In the genomic region with DNA sequence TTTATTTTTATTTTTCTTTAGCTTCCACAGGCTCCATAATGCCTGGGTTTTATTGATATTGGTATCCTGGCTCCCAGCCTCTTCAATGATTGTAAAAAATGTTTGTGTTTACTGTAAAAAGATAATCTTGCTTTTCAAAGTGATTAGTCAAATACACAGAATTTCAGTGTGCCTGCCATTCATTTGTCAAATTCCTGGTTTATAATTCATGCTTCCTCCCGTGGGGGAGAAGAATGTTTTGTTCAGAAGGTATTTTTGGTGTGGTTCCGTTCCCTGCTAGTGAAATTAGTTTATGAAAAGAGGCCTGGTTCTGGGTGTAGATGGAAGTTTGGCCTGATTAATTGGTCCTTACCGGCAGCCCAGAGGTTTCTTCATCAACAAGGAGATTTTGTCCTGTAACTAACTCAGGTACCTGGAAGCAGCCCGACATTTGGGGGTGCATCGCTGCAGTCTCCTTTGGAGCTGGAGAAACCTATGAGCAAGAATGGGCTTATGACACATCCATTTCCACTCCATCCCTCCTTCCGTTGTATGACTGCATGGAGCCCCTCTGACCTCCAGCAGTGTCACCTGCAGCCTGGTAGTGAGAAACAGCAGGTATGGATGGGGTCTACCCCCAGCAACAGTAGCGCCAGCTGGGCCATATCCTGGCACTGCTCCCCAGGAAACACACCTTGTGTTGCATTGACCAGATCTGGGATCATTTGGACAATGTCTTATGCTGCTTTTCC, we compare ENCODE assay signal across 10 cellular contexts.
A peak's percentile ranks its signal among the peaks of the same experiment; 100 is the strongest.
DNase-seq lines count a peak whose midpoint lies in the region; ATAC-seq and TF ChIP-seq lines count a peak whose summit lies in the region.
"Had no signal": no experiment of that assay in that cellular context is flagged by ENCODE, and none has a peak within 500 bp of the region (broad histone marks: within the 10 kb centered on the region; RNA-seq: fewer than 3 reads in every experiment).

No MANE protein-coding gene starts in this region.

- H3K27me3 Mint-ChIP-seq in WTC11 (ENCODE audit: low read depth) = no peaks in the 10 kb centered on the region
- H3K27me3 Mint-ChIP-seq: activated naive CD8-positive, alpha-beta T cell treated with anti-CD3 and anti-CD28 coated beads for 36 hours had no signal

- POLR2A ChIA-PET in WTC11 (lab: Charles Lee) = no interaction called here

- peak overlapping the region; percentile 42; the same call in 1 of the 2 replicates for H3K27ac Mint-ChIP-seq in WTC11
- H3K27ac Mint-ChIP-seq: activated naive CD8-positive, alpha-beta T cell treated with anti-CD3 and anti-CD28 coated beads for 36 hours had no signal

- no peaks in the 10 kb centered on the region for H4K20me1 ChIP-seq in GM23248 (ENCODE audit: insufficient read depth)

- peaks cover 94% of the 10 kb centered on the region for H3K79me2 ChIP-seq in GM23248 (ENCODE audit: insufficient read depth)

- in situ Hi-C loops in GM23248 (cut with MboI) = no loop called here

- ATAC-seq in WTC11 (no peak), GM21737 (IDR thresholded peaks at IDR 0.05; ENCODE audit: unreplicated experiment) (no peak)

- H3K4me1 ChIP-seq in GM23248 (ENCODE audit: insufficient read depth) = peaks cover 40% of the 10 kb centered on the region
- H3K4me1 ChIP-seq: colonic mucosa had no signal

- TF ChIP-seq CTCF in WTC11 (IDR thresholded peaks at IDR 0.05) = no peak

- H3K9me2 ChIP-seq in GM23248 (ENCODE audit: insufficient read depth) = no peaks in the 10 kb centered on the region

- no peak overlapping the region for H3K9ac ChIP-seq in GM23248

- H3K4me3 ChIP-seq in GM23248 = no peak overlapping the region
- H3K4me3 ChIP-seq: colonic mucosa had no signal

- no peaks in the 10 kb centered on the region for H3K27me3 ChIP-seq in GM23248 (replicated peaks; ENCODE audit: insufficient read depth)
- H3K27me3 ChIP-seq: colonic mucosa had no signal

- no peaks in the 10 kb centered on the region for H3K9me3 ChIP-seq in GM23248 (ENCODE audit: low read depth)
- H3K9me3 ChIP-seq: colonic mucosa had no signal

- no peak overlapping the region for H2AFZ ChIP-seq in GM23248

- peaks cover 12% of the 10 kb centered on the region for H3K36me3 ChIP-seq in GM23248 (ENCODE audit: low read depth)
- H3K36me3 ChIP-seq: colonic mucosa had no signal

- peak; percentile 23 for DNase-seq in GM23248
- DNase-seq in WTC11 (ENCODE audit: low spot score) = no peak
- DNase-seq in hepatic stellate cell (ENCODE audit: low spot score) = peak; percentile 41
- DNase-seq in substantia nigra (lab: John Stamatoyannopoulos, UW) = no peak
- DNase-seq in middle frontal gyrus (ENCODE audit: extremely low spot score, low spot score) = no peak
- DNase-seq in NCI-H748 (lab: John Stamatoyannopoulos, UW; ENCODE audit: unreplicated experiment) = no peak
- DNase-seq: activated naive CD8-positive, alpha-beta T cell treated with anti-CD3 and anti-CD28 coated beads for 36 hours; colonic mucosa; stimulated activated naive CD4-positive, alpha-beta T cell had no signal

- H3K27ac ChIP-seq in GM23248 = no peak overlapping the region
- H3K27ac ChIP-seq in substantia nigra (ENCODE audit: low read depth, low read length, poor library complexity, severe bottlenecking) = peak overlapping the region; percentile 21
- H3K27ac ChIP-seq: colonic mucosa had no signal

- H3K4me2 ChIP-seq in GM23248 (ENCODE audit: unreplicated experiment) = peak overlapping the region; percentile 43

- peaks cover 22% of the 10 kb centered on the region for H3K36me3 Mint-ChIP-seq in WTC11

- H3F3A ChIP-seq in GM23248 (ENCODE audit: insufficient read depth) = peaks cover 26% of the 10 kb centered on the region

- no peaks in the 10 kb centered on the region for H3K9me3 Mint-ChIP-seq in WTC11
- H3K9me3 Mint-ChIP-seq: activated naive CD8-positive, alpha-beta T cell treated with anti-CD3 and anti-CD28 coated beads for 36 hours had no signal

- peaks cover 29% of the 10 kb centered on the region for H3K4me1 Mint-ChIP-seq in WTC11

- CTCF ChIA-PET in WTC11 (lab: Charles Lee) = interaction anchor here (0.8 to 2.7 kb wide), 7 partner anchors 24 to 387 kb away, joined by 3 to 12 read pairs (median 4); no protein-coding TSS in a partner anchor

- no peak overlapping the region for H3K4me3 Mint-ChIP-seq in WTC11
- H3K4me3 Mint-ChIP-seq: activated naive CD8-positive, alpha-beta T cell treated with anti-CD3 and anti-CD28 coated beads for 36 hours had no signal

- 75% methylated on average over 7 of the region's 7 CpGs for WGBS in GM23248 (ENCODE audit: low coverage in 1 of 2, low lambda C conversion rate in 2 of 2, missing lambda C conversion rate in 2 of 2), 2 experiments

TF ChIP-seq in WTC11, 78 proteins besides CTCF, POLR2A, EP300 and RAD21:
- TF ChIP-seq ZNF416 (CRISPR knock-in tag; IDR thresholded peaks at IDR 0.05) (no peak), ETV6 (CRISPR knock-in tag; IDR thresholded peaks at IDR 0.05) (no peak), ESRRA (CRISPR knock-in tag; IDR thresholded peaks at IDR 0.05; ENCODE audit: borderline replicate concordance) (no peak), CREB1 (CRISPR knock-in tag; IDR thresholded peaks at IDR 0.05) (no peak), ELF4 (CRISPR knock-in tag; IDR thresholded peaks at IDR 0.05; ENCODE audit: low read depth) (no peak), TEAD1 (CRISPR knock-in tag; IDR thresholded peaks at IDR 0.05) (no peak), OVOL2 (CRISPR knock-in tag; IDR thresholded peaks at IDR 0.05; ENCODE audit: borderline replicate concordance) (no peak), SP1 (CRISPR knock-in tag; conservative IDR thresholded peaks at IDR 0.05) (no peak), STAT6 (CRISPR knock-in tag; conservative IDR thresholded peaks at IDR 0.05; ENCODE audit: low read depth) (no peak), ATF1 (CRISPR knock-in tag; IDR thresholded peaks at IDR 0.05) (no peak), ZNF232 (CRISPR knock-in tag; IDR thresholded peaks at IDR 0.05) (no peak), CBFB (CRISPR knock-in tag; IDR thresholded peaks at IDR 0.05; ENCODE audit: low read depth) (no peak), JUN (CRISPR knock-in tag; IDR thresholded peaks at IDR 0.05) (no peak), SOX15 (CRISPR knock-in tag; IDR thresholded peaks at IDR 0.05) (no peak), NR2C2 (CRISPR knock-in tag; IDR thresholded peaks at IDR 0.05) (no peak), ZNF263 (CRISPR knock-in tag; IDR thresholded peaks at IDR 0.05; ENCODE audit: low read depth) (no peak)
- TF ChIP-seq, protein P1, sequence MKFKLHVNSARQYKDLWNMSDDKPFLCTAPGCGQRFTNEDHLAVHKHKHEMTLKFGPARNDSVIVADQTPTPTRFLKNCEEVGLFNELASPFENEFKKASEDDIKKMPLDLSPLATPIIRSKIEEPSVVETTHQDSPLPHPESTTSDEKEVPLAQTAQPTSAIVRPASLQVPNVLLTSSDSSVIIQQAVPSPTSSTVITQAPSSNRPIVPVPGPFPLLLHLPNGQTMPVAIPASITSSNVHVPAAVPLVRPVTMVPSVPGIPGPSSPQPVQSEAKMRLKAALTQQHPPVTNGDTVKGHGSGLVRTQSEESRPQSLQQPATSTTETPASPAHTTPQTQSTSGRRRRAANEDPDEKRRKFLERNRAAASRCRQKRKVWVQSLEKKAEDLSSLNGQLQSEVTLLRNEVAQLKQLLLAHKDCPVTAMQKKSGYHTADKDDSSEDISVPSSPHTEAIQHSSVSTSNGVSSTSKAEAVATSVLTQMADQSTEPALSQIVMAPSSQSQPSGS (CRISPR knock-in tag; IDR thresholded peaks at IDR 0.05; ENCODE audit: borderline replicate concordance, low read depth) = no peak
- TF ChIP-seq, protein P2, sequence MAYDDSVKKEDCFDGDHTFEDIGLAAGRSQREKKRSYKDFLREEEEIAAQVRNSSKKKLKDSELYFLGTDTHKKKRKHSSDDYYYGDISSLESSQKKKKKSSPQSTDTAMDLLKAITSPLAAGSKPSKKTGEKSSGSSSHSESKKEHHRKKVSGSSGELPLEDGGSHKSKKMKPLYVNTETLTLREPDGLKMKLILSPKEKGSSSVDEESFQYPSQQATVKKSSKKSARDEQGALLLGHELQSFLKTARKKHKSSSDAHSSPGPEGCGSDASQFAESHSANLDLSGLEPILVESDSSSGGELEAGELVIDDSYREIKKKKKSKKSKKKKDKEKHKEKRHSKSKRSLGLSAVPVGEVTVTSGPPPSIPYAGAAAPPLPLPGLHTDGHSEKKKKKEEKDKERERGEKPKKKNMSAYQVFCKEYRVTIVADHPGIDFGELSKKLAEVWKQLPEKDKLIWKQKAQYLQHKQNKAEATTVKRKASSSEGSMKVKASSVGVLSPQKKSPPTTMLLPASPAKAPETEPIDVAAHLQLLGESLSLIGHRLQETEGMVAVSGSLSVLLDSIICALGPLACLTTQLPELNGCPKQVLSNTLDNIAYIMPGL (CRISPR knock-in tag; IDR thresholded peaks at IDR 0.05) = no peak

Comparison
In these comparisons a context has a peak if more than half of its experiments do, and no peak if none do; other contexts are left out.
1. DNase-seq: peak in GM23248 (single experiment) and hepatic stellate cell (single experiment); none in WTC11 (single experiment), substantia nigra (0 of 49), middle frontal gyrus (single experiment) and NCI-H748 (single experiment).